ENCODE assay signal across 1 cellular context in genomic region chr13:51153527-51153926, GRCh38.
A peak's percentile ranks its signal among the peaks of the same experiment; 100 is the strongest.
TF ChIP-seq lines count a peak whose summit lies in the region.

No MANE protein-coding gene starts in this region.

TF ChIP-seq in HepG2, 621 proteins besides CTCF, POLR2A, EP300 and RAD21:
- TF ChIP-seq BCL3 (CRISPR knock-in tag; IDR thresholded peaks at IDR 0.05) (no peak), CEBPB (IDR thresholded peaks at IDR 0.05; ENCODE audit: borderline replicate concordance, low read depth, low read length) (0 out of 2 replicates have a peak, but pooled peaks have one; percentile 24)
